ENCODE assay signal across 24 cellular contexts in genomic region chr12:47962198-47962597, GRCh38. TPM values are rescaled to one million over a fixed set of nuclear protein-coding genes. Genes with fewer than 3 reads are reported as not detected.
"Had no signal": no experiment of that assay in that cellular context is flagged by ENCODE, and none has a peak within 500 bp of the region (broad histone marks: within the 10 kb centered on the region; RNA-seq: fewer than 3 reads in every experiment).

No MANE protein-coding gene starts in this region.

- H3K9me3 Mint-ChIP-seq: stimulated activated effector memory CD8-positive, alpha-beta T cell treated with anti-CD3 and anti-CD28 coated beads, Interleukin-12 subunit alpha, Interleukin-12 subunit beta, amount 100 ng/mL, for 72 hours had no signal

- H3K27ac Mint-ChIP-seq: endodermal cell; stimulated activated effector memory CD8-positive, alpha-beta T cell treated with anti-CD3 and anti-CD28 coated beads, Interleukin-12 subunit alpha, Interleukin-12 subunit beta, amount 100 ng/mL, for 72 hours had no signal

- H3K4me1 ChIP-seq: colonic mucosa had no signal

- H3K27me3 ChIP-seq: colonic mucosa, hepatocyte, right atrium auricular region, upper lobe of right lung had no signal

- H2AFZ ChIP-seq: hepatocyte had no signal

- H3K4me3 Mint-ChIP-seq: endodermal cell had no signal

- DNase-seq: caudate nucleus; colonic mucosa; dermis blood vessel endothelial cell; effector CD4-positive, alpha-beta T cell; endodermal cell; foreskin melanocyte; head of caudate nucleus; left colon; left ventricle myocardium superior; mesendoderm; small intestine; stimulated activated CD4-positive, alpha-beta T cell treated with anti-CD3 and anti-CD28 coated beads, Interleukin-4, amount 100 ng/mL, for 1 hour; stimulated activated CD8-positive, alpha-beta memory T cell treated with anti-CD3 and anti-CD28 coated beads, Interleukin-4, amount 100 ng/mL, for 48 hours; stimulated activated naive CD8-positive, alpha-beta T cell treated with anti-CD3 and anti-CD28 coated beads, Interleukin-15, Interleukin-2, amounts not matched to agents 100 U/mL and 50 U/mL, for 24 hours; tibial artery; upper lobe of right lung had no signal

- H3K27ac ChIP-seq: colonic mucosa, hepatocyte, neutrophil, right atrium auricular region, upper lobe of right lung had no signal

- H3K36me3 ChIP-seq: colonic mucosa, right atrium auricular region had no signal

- H3K9me3 ChIP-seq: colonic mucosa, neutrophil, right atrium auricular region, tibial artery, upper lobe of right lung had no signal

- ATAC-seq: left colon; left ventricle myocardium superior; naive thymus-derived CD8-positive, alpha-beta T cell; stimulated activated effector memory CD8-positive, alpha-beta T cell treated with anti-CD3 and anti-CD28 coated beads, Interleukin-12 subunit alpha, Interleukin-12 subunit beta, amount 100 ng/mL, for 72 hours; stimulated activated naive CD8-positive, alpha-beta T cell treated with anti-CD3 and anti-CD28 coated beads, Interleukin-15, Interleukin-2, amounts not matched to agents 100 U/mL and 50 U/mL, for 24 hours; upper lobe of right lung had no signal

- H3K4me3 ChIP-seq: colonic mucosa, hepatocyte, lung, upper lobe of right lung had no signal

- FAIRE-seq: small intestine had no signal

RNA-seq across cellular contexts. Expression of gene COL2A1, which starts 42.1 kb away (rescaled TPM):
- total RNA-seq: dermis blood vessel endothelial cell, posterior vena cava, right atrium auricular region, upper lobe of right lung had no signal
- polyA plus RNA-seq: naive thymus-derived CD8-positive, alpha-beta T cell had no signal

RNA-seq across cellular contexts. Expression of gene VDR, which starts 57.4 kb away (rescaled TPM):
- total RNA-seq: temporal lobe had no signal
- polyA plus RNA-seq: naive thymus-derived CD8-positive, alpha-beta T cell had no signal
